30 cellular contexts compared by ENCODE assay signal in genomic region chr5:155127552-155127951, GRCh38.
"Had no signal": no experiment of that assay in that cellular context is flagged by ENCODE, and none has a peak within 500 bp of the region (broad histone marks: within the 10 kb centered on the region; RNA-seq: fewer than 3 reads in every experiment).

No MANE protein-coding gene starts in this region.

- H3K9me3 ChIP-seq: adrenal gland, ascending aorta, body of pancreas, breast epithelium had no signal

- DNase-seq: activated effector memory CD4-positive, alpha-beta T cell treated with anti-CD3 and anti-CD28 coated beads, Interleukin-2, amount 50 U/mL, for 16 hours; activated effector memory CD4-positive, alpha-beta T cell treated with Interleukin-2 at 50 U/mL for 16 hours; activated gamma-delta T cell; activated gamma-delta T cell treated with Interleukin-2 at 50 U/mL for 16 hours; activated naive CD4-positive, alpha-beta T cell; activated naive CD4-positive, alpha-beta T cell treated with anti-CD3 and anti-CD28 coated beads for 36 hours; activated naive CD4-positive, alpha-beta T cell treated with anti-CD3 and anti-CD28 coated beads, Interleukin-2, amount 10 ng/mL, durations not matched to agents 7 days and 5 days; activated naive CD4-positive, alpha-beta T cell treated with anti-CD3 and anti-CD28 coated beads, Interleukin-2, amount 50 U/mL, for 16 hours; activated naive CD4-positive, alpha-beta T cell treated with Interleukin-2 at 50 U/mL for 16 hours; activated naive CD8-positive, alpha-beta T cell treated with anti-CD3 and anti-CD28 coated beads for 36 hours; activated naive CD8-positive, alpha-beta T cell treated with anti-CD3 and anti-CD28 coated beads, Interleukin-2, amount 10 ng/mL, durations not matched to agents 7 days and 5 days; activated naive CD8-positive, alpha-beta T cell treated with anti-CD3 and anti-CD28 coated beads, Interleukin-2, amount 50 U/mL, for 24 hours; activated T-cell treated with anti-CD3 and anti-CD28 coated beads, Interleukin-2, amount 50 U/mL, for 1 hour; activated T-cell treated with anti-CD3 and anti-CD28 coated beads, Interleukin-2, amount 50 U/mL, for 24 hours; activated T-cell treated with anti-CD3 and anti-CD28 coated beads, Interleukin-2, amount 50 U/mL, for 4 hours; activated T-cell treated with anti-CD3 and anti-CD28 coated beads, Interleukin-2, amount 50 U/mL, for 48 hours; activated T-cell treated with anti-CD3 and anti-CD28 coated beads, Interleukin-2, amount 50 U/mL, for 72 hours; adrenal gland; amniotic stem cell; amygdala; anterior cingulate cortex; aorta; body of pancreas; brain microvascular endothelial cell; caudate nucleus; central memory CD4-positive, alpha-beta T cell; cerebellar nuclear complex had no signal

- H3K27ac ChIP-seq: adrenal gland, ascending aorta, body of pancreas, brain microvascular endothelial cell, breast epithelium, cardiac muscle cell had no signal

- H3K4me3 ChIP-seq: adrenal gland, ascending aorta, body of pancreas, breast epithelium, cardiac muscle cell had no signal

- H3K36me3 ChIP-seq: adrenal gland, ascending aorta, brain microvascular endothelial cell, breast epithelium, cardiac muscle cell had no signal
